In genomic region chr3:35778201-35778600, GRCh38 we compare ENCODE assay signal across 1 cellular context.
TF ChIP-seq lines count a peak whose summit lies in the region.

No MANE protein-coding gene starts in this region.

TF ChIP-seq in GM23338, 12 proteins besides CTCF, POLR2A, EP300 and RAD21 (continued from another document):
- no peak for TF ChIP-seq NANOG (IDR thresholded peaks at IDR 0.05; ENCODE audit: borderline replicate concordance)
TF ChIP-seq in GM23338: peak in this region for 0.
